9 cellular contexts compared by ENCODE assay signal in genomic region chr12:10130042-10130441, GRCh38. TPM values are rescaled to one million over a fixed set of nuclear protein-coding genes. Genes with fewer than 3 reads are reported as not detected.
DNase-seq lines count a peak whose midpoint lies in the region; ATAC-seq and TF ChIP-seq lines count a peak whose summit lies in the region.
"Had no signal": no experiment of that assay in that cellular context is flagged by ENCODE, and none has a peak within 500 bp of the region (broad histone marks: within the 10 kb centered on the region; RNA-seq: fewer than 3 reads in every experiment).

Gene CLEC7A (minus strand): TSS chr12:10130199. CDS start chr12:10130082, 117 bp downstream.

- peaks cover 17% of the 10 kb centered on the region for H3K4me1 ChIP-seq in suprapubic skin

- TF ChIP-seq CTCF in suprapubic skin (IDR thresholded peaks at IDR 0.05): no peak
- TF ChIP-seq CTCF in mesothelial cell of epicardium (IDR thresholded peaks at IDR 0.05; ENCODE audit: unreplicated experiment): no peak

- H3K36me3 Mint-ChIP-seq in mesothelial cell of epicardium: no peaks in the 10 kb centered on the region

- TF ChIP-seq POLR2A in suprapubic skin (IDR thresholded peaks at IDR 0.05): no peak

- no peaks in the 10 kb centered on the region for H3K27me3 ChIP-seq in suprapubic skin

- intact Hi-C loops in Right ventricle myocardium superior (cut with DNase I) (no loop called here), Right ventricle myocardium inferior (cut with DNase I) (no loop called here)

- DNase-seq in Right ventricle myocardium superior (no peak), Right ventricle myocardium inferior (ENCODE audit: missing footprints) (no peak), dermis blood vessel endothelial cell (peak; percentile 28), suprapubic skin (ENCODE audit: low spot score in 2 of 2) (no peak), amygdala (lab: John Stamatoyannopoulos, UW) (no peak), mesothelial cell of epicardium (ENCODE audit: low spot score in 2 of 2, unreplicated experiment in 2 of 2) (no peak)
- DNase-seq in activated naive CD4-positive, alpha-beta T cell treated with anti-CD3 and anti-CD28 coated beads, Interleukin-2, amount 50 U/mL, for 16 hours: no peak

- H3K4me3 Mint-ChIP-seq in mesothelial cell of epicardium: no peak within 1 kb of the TSS

- ATAC-seq in Right ventricle myocardium superior (ENCODE audit: poor library complexity): peak; percentile 48
- ATAC-seq in Right ventricle myocardium inferior: no peak
- ATAC-seq in HG03520 (IDR thresholded peaks at IDR 0.05; ENCODE audit: unreplicated experiment): peak; percentile 88

- no peak within 1 kb of the TSS for H3K27ac Mint-ChIP-seq in mesothelial cell of epicardium

- H3K9me3 Mint-ChIP-seq in mesothelial cell of epicardium: no peaks in the 10 kb centered on the region

- H3K4me1 Mint-ChIP-seq in mesothelial cell of epicardium: peaks cover 15% of the 10 kb centered on the region

- no peaks in the 10 kb centered on the region for H3K36me3 ChIP-seq in suprapubic skin

- TF ChIP-seq EP300 in suprapubic skin (IDR thresholded peaks at IDR 0.05): no peak

- no peaks in the 10 kb centered on the region for H3K9me3 ChIP-seq in suprapubic skin

- no peaks in the 10 kb centered on the region for H3K27me3 Mint-ChIP-seq in mesothelial cell of epicardium (ENCODE audit: low read depth)

- 28% methylated on average over 1 of the region's 1 CpG for WGBS in suprapubic skin

- peak within 1 kb of the TSS; percentile 45 for H3K27ac ChIP-seq in suprapubic skin

- peak within 1 kb of the TSS; percentile 30 for H3K4me3 ChIP-seq in suprapubic skin

RNA-seq across cellular contexts. Expression of gene CLEC7A, which starts in this region (rescaled TPM):
- total RNA-seq in Right ventricle myocardium superior (2.3 TPM), Right ventricle myocardium inferior (3.1 TPM), dermis blood vessel endothelial cell (0.47 and 0.68 TPM in 2 replicates), suprapubic skin (1 to 10 TPM; 3.7 to 6.6 (median 4.1) TPM), mesothelial cell of epicardium (0.11 TPM in 1 of 3 replicates, not detected in the others)
- total RNA-seq: Daoy had no signal

Comparison
In these comparisons a context has a peak if more than half of its experiments do, and no peak if none do; other contexts are left out.
1. Peak in DNase-seq in dermis blood vessel endothelial cell; RNA of the gene not detected or under 1 TPM.